In genomic region chr18:76983184-76983583, GRCh38 we compare ENCODE assay signal across 9 cellular contexts.
DNase-seq lines count a peak whose midpoint lies in the region; ATAC-seq and TF ChIP-seq lines count a peak whose summit lies in the region.
"Had no signal": no experiment of that assay in that cellular context is flagged by ENCODE, and none has a peak within 500 bp of the region (broad histone marks: within the 10 kb centered on the region; RNA-seq: fewer than 3 reads in every experiment).

No MANE protein-coding gene starts in this region.

- no peak overlapping the region for H3K9ac ChIP-seq in BLaER1 treated with 17β-estradiol and CSF1 and Interleukin-3, amounts not matched to agents 10 nM and 100 nM

- no peaks in the 10 kb centered on the region for H3K27me3 ChIP-seq in BLaER1 treated with 17β-estradiol and CSF1 and Interleukin-3, amounts not matched to agents 10 nM and 100 nM
- no peaks in the 10 kb centered on the region for H3K27me3 ChIP-seq in left lung

- H3K9me3 ChIP-seq in BLaER1 treated with 17β-estradiol and CSF1 and Interleukin-3, amounts not matched to agents 10 nM and 100 nM (replicated peaks in 1 of 11), result no peaks in the 10 kb centered on the region
- no peaks in the 10 kb centered on the region for H3K9me3 ChIP-seq in left lung

- no peaks in the 10 kb centered on the region for H3K27me3 Mint-ChIP-seq in activated CD4-positive, alpha-beta T cell treated with anti-CD3 and anti-CD28 coated beads for 36 hours

- no peaks in the 10 kb centered on the region for H3K36me3 ChIP-seq in BLaER1 treated with 17β-estradiol and CSF1 and Interleukin-3, amounts not matched to agents 10 nM and 100 nM
- H3K36me3 ChIP-seq in left lung, result no peaks in the 10 kb centered on the region

- TF ChIP-seq CTCF in left lung (IDR thresholded peaks at IDR 0.05), result peak; percentile 92 to 97

- H3K27ac ChIP-seq in BLaER1 treated with 17β-estradiol and CSF1 and Interleukin-3, amounts not matched to agents 10 nM and 100 nM, result no peak overlapping the region
- peak overlapping the region; percentile 30 for H3K27ac ChIP-seq in cingulate gyrus (ENCODE audit: low read depth, low read length)
- H3K27ac ChIP-seq in left lung, result no peak overlapping the region

- H3K4me3 Mint-ChIP-seq in activated CD4-positive, alpha-beta T cell treated with anti-CD3 and anti-CD28 coated beads for 36 hours, result no peak overlapping the region
- H3K4me3 Mint-ChIP-seq: T-helper 1 cell treated with Interleukin-12 subunit alpha and Interleukin-12 subunit beta and Interleukin-4 antibody, amounts not matched to agents 30 μg/mL and 1 μg/mL, for 36 hours had no signal

- CTCF ChIA-PET in activated CD4-positive, alpha-beta T cell treated with anti-CD3 and anti-CD28 coated beads for 36 hours (lab: Charles Lee), result interaction anchor here (0.5 to 5.1 kb wide), 22 partner anchors 10 to 1469 kb away, joined by 3 to 62 read pairs (median 4); no protein-coding TSS in a partner anchor

- H3K4me1 Mint-ChIP-seq in activated CD4-positive, alpha-beta T cell treated with anti-CD3 and anti-CD28 coated beads for 36 hours, result no peaks in the 10 kb centered on the region

- POLR2A ChIA-PET in activated CD4-positive, alpha-beta T cell treated with anti-CD3 and anti-CD28 coated beads for 36 hours (lab: Charles Lee), result no interaction called here

- peaks cover 5% of the 10 kb centered on the region for H3K36me3 Mint-ChIP-seq in activated CD4-positive, alpha-beta T cell treated with anti-CD3 and anti-CD28 coated beads for 36 hours (ENCODE audit: low read depth)

- ATAC-seq in HG03378 (IDR thresholded peaks at IDR 0.05; ENCODE audit: unreplicated experiment), result peak; percentile 70
- peak; percentile 99 for ATAC-seq in activated CD4-positive, alpha-beta T cell treated with anti-CD3 and anti-CD28 coated beads for 36 hours
- peak; percentile 99 for ATAC-seq in left lung

- no peak overlapping the region for H3K4me3 ChIP-seq in BLaER1 treated with 17β-estradiol and CSF1 and Interleukin-3, amounts not matched to agents 10 nM and 100 nM
- H3K4me3 ChIP-seq in left lung, result no peak overlapping the region

- peak overlapping the region in 10 of 11 experiments; percentile 4 to 80 (median 28); a peak in 11 of 22 replicates for H3K4me2 ChIP-seq in BLaER1 treated with 17β-estradiol and CSF1 and Interleukin-3, amounts not matched to agents 10 nM and 100 nM

- intact Hi-C loops in activated CD4-positive, alpha-beta T cell treated with anti-CD3 and anti-CD28 coated beads for 36 hours (cut with DNase I, micrococcal nuclease), result loop anchor here (1.0 kb wide), 4 partner anchors 61 to 668 kb away; no protein-coding TSS in a partner anchor
- intact Hi-C loops in left lung (cut with DNase I), result loop anchor here in 1 of 2 donors (10.0 kb wide), 1 partner anchor 178 kb away; no protein-coding TSS in a partner anchor

- H3K27ac Mint-ChIP-seq in activated CD4-positive, alpha-beta T cell treated with anti-CD3 and anti-CD28 coated beads for 36 hours, result no peak overlapping the region
- H3K27ac Mint-ChIP-seq: T-helper 1 cell treated with Interleukin-12 subunit alpha and Interleukin-12 subunit beta and Interleukin-4 antibody, amounts not matched to agents 30 μg/mL and 1 μg/mL, for 36 hours had no signal

- no peaks in the 10 kb centered on the region for H4K20me1 ChIP-seq in BLaER1 treated with 17β-estradiol and CSF1 and Interleukin-3, amounts not matched to agents 10 nM and 100 nM

- H3K9me3 Mint-ChIP-seq in activated CD4-positive, alpha-beta T cell treated with anti-CD3 and anti-CD28 coated beads for 36 hours (ENCODE audit: low read depth), result no peaks in the 10 kb centered on the region
- H3K9me3 Mint-ChIP-seq: T-helper 1 cell treated with Interleukin-12 subunit alpha and Interleukin-12 subunit beta and Interleukin-4 antibody, amounts not matched to agents 30 μg/mL and 1 μg/mL, for 36 hours had no signal

- peak; percentile 92 for DNase-seq in GM19240 (ENCODE audit: insufficient read length, low spot score)
- DNase-seq in NCI-H510A (lab: John Stamatoyannopoulos, UW), result peak; percentile 71
- DNase-seq in activated CD4-positive, alpha-beta T cell treated with anti-CD3 and anti-CD28 coated beads for 36 hours, result peak; percentile 92
- DNase-seq in left lung, result peak; percentile 89 to 95
- peak; percentile 71 to 88 (median 78) for DNase-seq in stimulated activated CD4-positive, alpha-beta T cell treated with anti-CD3 and anti-CD28 coated beads, TNF-alpha, amount 100 ng/mL, for 24 hours (ENCODE audit: low read depth in 3 of 3)

- H3K4me1 ChIP-seq in BLaER1 treated with 17β-estradiol and CSF1 and Interleukin-3, amounts not matched to agents 10 nM and 100 nM, result peaks cover 30 to 48% (median 43%) of the 10 kb centered on the region in 10 experiments
- H3K4me1 ChIP-seq in left lung, result peaks cover 0 to 4% of the 10 kb centered on the region in 2 donors
